Comparison of ENCODE assay signal across 12 cellular contexts in genomic region chrX:135420831-135421230, GRCh38. TPM values are rescaled to one million over a fixed set of nuclear protein-coding genes. Genes with fewer than 3 reads are reported as not detected.
DNase-seq lines count a peak whose midpoint lies in the region; ATAC-seq, FAIRE-seq and TF ChIP-seq lines count a peak whose summit lies in the region.
"Had no signal": no experiment of that assay in that cellular context is flagged by ENCODE, and none has a peak within 500 bp of the region (broad histone marks: within the 10 kb centered on the region; RNA-seq: fewer than 3 reads in every experiment).

No MANE protein-coding gene starts in this region.

- no peak overlapping the region for H2AFZ ChIP-seq in HCT116 (ENCODE audit: low read depth, low read length, poor library complexity, severe bottlenecking)
- peak overlapping the region; percentile 88 for H2AFZ ChIP-seq in K562 (ENCODE audit: low read depth, low read length)
- no peak overlapping the region for H2AFZ ChIP-seq in OCI-LY7 (ENCODE audit: low read length)

- H3K9me2 ChIP-seq in HCT116 (ENCODE audit: insufficient read depth) (no peaks in the 10 kb centered on the region), OCI-LY7 (ENCODE audit: insufficient read depth, low read length) (no peaks in the 10 kb centered on the region)

- no peak overlapping the region for H3K27ac ChIP-seq in HCT116 (ENCODE audit: low read depth, low read length)
- no peak overlapping the region for H3K27ac ChIP-seq in K562 (ENCODE audit: extremely low read depth, low read depth, low read length)
- H3K27ac ChIP-seq in OCI-LY7 (ENCODE audit: low read depth, low read length, poor library complexity, severe bottlenecking): no peak overlapping the region

- no peaks in the 10 kb centered on the region for H3K9me3 Mint-ChIP-seq in T-helper 2 cell treated with Interferon-gamma antibody and Interleukin-4, amounts not matched to agents 5 μg/mL and 100 μg/mL, for 36 hours
- peaks cover 8% of the 10 kb centered on the region for H3K9me3 Mint-ChIP-seq in neural crest cell

- no peak for TF ChIP-seq POLR2A in HCT116 (IDR thresholded peaks at IDR 0.05; ENCODE audit: borderline replicate concordance, extremely low read depth, insufficient read depth, insufficient read length)
- TF ChIP-seq POLR2A in K562 (conservative IDR thresholded peaks at IDR 0.05): no peak

- intact Hi-C loops in HCT116 (cut with micrococcal nuclease): no loop called here
- intact Hi-C loops in K562 (cut with micrococcal nuclease): loop anchor here (5.0 kb wide), 1 partner anchor 234 kb away; no protein-coding TSS in a partner anchor
- intact Hi-C loops in OCI-LY7 (cut with micrococcal nuclease; ENCODE audit: unreplicated experiment): no loop called here

- H3K79me2 ChIP-seq in HCT116 (ENCODE audit: insufficient read depth, low read length) (no peaks in the 10 kb centered on the region), K562 (ENCODE audit: control insufficient read depth, insufficient read depth, low read length) (no peaks in the 10 kb centered on the region), OCI-LY7 (ENCODE audit: insufficient read depth, low read depth, low read length) (no peaks in the 10 kb centered on the region)

- TF ChIP-seq RAD21 in HCT116 (IDR thresholded peaks at IDR 0.05; ENCODE audit: low read depth) (no peak), K562 (CRISPR knock-in tag; conservative IDR thresholded peaks at IDR 0.05 in 1 of 2, IDR thresholded peaks at IDR 0.05 in 1 of 2) (no peak)

- no peaks in the 10 kb centered on the region for H3K36me3 Mint-ChIP-seq in T-helper 2 cell treated with Interferon-gamma antibody and Interleukin-4, amounts not matched to agents 5 μg/mL and 100 μg/mL, for 36 hours (ENCODE audit: low read depth)
- peaks cover 2% of the 10 kb centered on the region for H3K36me3 Mint-ChIP-seq in neural crest cell (ENCODE audit: low read depth)

- TF ChIP-seq CTCF in HCT116 (IDR thresholded peaks at IDR 0.05 in 2 of 3, conservative IDR thresholded peaks at IDR 0.05 in 1 of 3; ENCODE audit: borderline replicate concordance in 1 of 3, insufficient read depth in 1 of 3, low read depth in 2 of 3, low read length in 2 of 3) (no peak), K562 (IDR thresholded peaks at IDR 0.05 in 2 of 3, conservative IDR thresholded peaks at IDR 0.05 in 1 of 3; ENCODE audit: insufficient read depth in 2 of 3, low read depth in 1 of 3, low read length in 3 of 3) (no peak), neural crest cell (conservative IDR thresholded peaks at IDR 0.05) (no peak), OCI-LY7 (conservative IDR thresholded peaks at IDR 0.05; ENCODE audit: low read length) (no peak)

- no peak overlapping the region for H3K9ac ChIP-seq in HCT116 (ENCODE audit: low read length)
- H3K9ac ChIP-seq in K562 (ENCODE audit: insufficient read depth in 1 of 2, low read depth in 2 of 2, low read length in 2 of 2): no peak overlapping the region

- H3K27ac Mint-ChIP-seq in T-helper 2 cell treated with Interferon-gamma antibody and Interleukin-4, amounts not matched to agents 5 μg/mL and 100 μg/mL, for 36 hours: no peak overlapping the region
- H3K27ac Mint-ChIP-seq in neural crest cell (ENCODE audit: unreplicated experiment): no peak overlapping the region

- TF ChIP-seq EP300 in K562 (IDR thresholded peaks at IDR 0.05; ENCODE audit: low read length): no peak

- POLR2A ChIA-PET in HCT116 (lab: Charles Lee): no interaction called here
- POLR2A ChIA-PET in K562 (lab: Yijun Ruan, JAX): no interaction called here
- POLR2A ChIA-PET in OCI-LY7 (lab: Charles Lee): no interaction called here
- POLR2A ChIA-PET in HEK293T (lab: Yijun Ruan, JAX): no interaction called here

- no peaks in the 10 kb centered on the region for H3K36me3 ChIP-seq in HCT116 (ENCODE audit: control insufficient read depth in 1 of 2, insufficient read depth in 2 of 2, low read length in 2 of 2)
- no peaks in the 10 kb centered on the region for H3K36me3 ChIP-seq in K562 (ENCODE audit: control insufficient read depth, insufficient read depth, low read length)
- H3K36me3 ChIP-seq in OCI-LY7 (ENCODE audit: insufficient read depth, low read length): no peaks in the 10 kb centered on the region

- no peaks in the 10 kb centered on the region for H3K9me1 ChIP-seq in K562 (ENCODE audit: control insufficient read depth, insufficient read depth, low read length)

- DNase-seq in T-helper 2 cell treated with Interferon-gamma antibody and Interleukin-4, amounts not matched to agents 5 μg/mL and 100 μg/mL, for 36 hours (ENCODE audit: low spot score): no peak
- DNase-seq in T-helper 2 cell (no peak), HCT116 (ENCODE audit: low read depth, low spot score) (no peak), K562 (ENCODE audit: extremely low read depth in 1 of 4, low spot score in 3 of 4) (no peak), neural crest cell (ENCODE audit: low read depth, low spot score) (no peak), OCI-LY7 (ENCODE audit: low spot score) (no peak), HEK293T (ENCODE audit: extremely low spot score) (no peak), hippocampal formation (lab: John Stamatoyannopoulos, UW) (no peak)
- DNase-seq: GOT3 had no signal

- no peaks in the 10 kb centered on the region for H3K27me3 ChIP-seq in HCT116 (ENCODE audit: insufficient read depth, low read length)
- peaks cover 0 to 6% of the 10 kb centered on the region in 2 experiments; a peak in 2 of 5 replicates for H3K27me3 ChIP-seq in K562 (ENCODE audit: control insufficient read depth in 2 of 2, insufficient read depth in 2 of 2, low read length in 2 of 2)
- H3K27me3 ChIP-seq: body of pancreas had no signal

- FAIRE-seq in K562 (lab: Jason Lieb, UNC): no peak
- FAIRE-seq: TTC549 had no signal

- H4K20me1 ChIP-seq in HCT116 (ENCODE audit: insufficient read depth) (no peaks in the 10 kb centered on the region), K562 (replicated peaks; ENCODE audit: control insufficient read depth, insufficient read depth, low read length) (no peaks in the 10 kb centered on the region), OCI-LY7 (ENCODE audit: insufficient read depth, low read length) (no peaks in the 10 kb centered on the region)

- RAD21 ChIA-PET in HCT116 (lab: Charles Lee; ENCODE audit: low non-redundant PET in 1 of 2, low total read pairs in 2 of 2, uncharacterized antibody in 2 of 2, unreplicated experiment in 2 of 2): no interaction called here

- H3K9me3 ChIP-seq in HCT116 (ENCODE audit: control insufficient read depth in 1 of 2, insufficient read depth in 1 of 2, low read depth in 1 of 2, low read length in 2 of 2): no peaks in the 10 kb centered on the region
- no peaks in the 10 kb centered on the region for H3K9me3 ChIP-seq in K562 (replicated peaks; ENCODE audit: control insufficient read depth, insufficient read depth, low read depth, low read length)
- no peaks in the 10 kb centered on the region for H3K9me3 ChIP-seq in OCI-LY7 (ENCODE audit: low read length)
- H3K9me3 ChIP-seq: body of pancreas had no signal

- 58% methylated on average over 11 of the region's 12 CpGs for WGBS in K562 (ENCODE audit: insufficient coverage, low coverage, missing lambda C conversion rate)

- BruUV-seq in HCT116 (replicated peaks; lab: Mats Ljungman, UMichigan): no TSS peak
- BruUV-seq in K562 (replicated peaks; lab: Mats Ljungman, UMichigan): no TSS peak
- BruUV-seq in OCI-LY7 (replicated peaks; lab: Mats Ljungman, UMichigan): no TSS peak

- no peak for ATAC-seq in HCT116
- no peak for ATAC-seq in K562

- H3K4me2 ChIP-seq in HCT116 (ENCODE audit: low read length): peak overlapping the region; percentile 68
- H3K4me2 ChIP-seq in K562 (ENCODE audit: insufficient read depth, low read length): no peak overlapping the region; the same call in 1 of the 2 replicates
- no peak overlapping the region for H3K4me2 ChIP-seq in OCI-LY7 (ENCODE audit: low read length)

- in situ Hi-C loops in K562 (cut with MboI): no loop called here

- H3K4me3 ChIP-seq in HCT116 (replicated peaks in 1 of 2; ENCODE audit: low read depth in 1 of 2, low read length in 2 of 2): no peak overlapping the region
- no peak overlapping the region for H3K4me3 ChIP-seq in K562
- H3K4me3 ChIP-seq in OCI-LY7 (ENCODE audit: low read depth, low read length, poor library complexity, severe bottlenecking): no peak overlapping the region
- H3K4me3 ChIP-seq: body of pancreas, lung had no signal

- CTCF ChIA-PET in HCT116 (lab: Charles Lee): no interaction called here
- CTCF ChIA-PET in K562 (lab: Yijun Ruan, JAX; ENCODE audit: low intra/inter-chr PET ratio): no interaction called here
- CTCF ChIA-PET in OCI-LY7 (lab: Charles Lee; ENCODE audit: unreplicated experiment): no interaction called here
- CTCF ChIA-PET in HEK293T (lab: Yijun Ruan, JAX): no interaction called here

- H3K4me1 Mint-ChIP-seq in T-helper 2 cell treated with Interferon-gamma antibody and Interleukin-4, amounts not matched to agents 5 μg/mL and 100 μg/mL, for 36 hours (ENCODE audit: low read depth): peaks cover 3% of the 10 kb centered on the region
- peaks cover 4% of the 10 kb centered on the region for H3K4me1 Mint-ChIP-seq in neural crest cell

- H3K4me3 Mint-ChIP-seq in T-helper 2 cell treated with Interferon-gamma antibody and Interleukin-4, amounts not matched to agents 5 μg/mL and 100 μg/mL, for 36 hours: peak overlapping the region; percentile 69
- peak overlapping the region; percentile 76 for H3K4me3 Mint-ChIP-seq in neural crest cell

- H3K4me1 ChIP-seq in HCT116 (ENCODE audit: control insufficient read depth in 1 of 2, insufficient read depth in 2 of 2, low read length in 2 of 2): peaks cover 4 to 13% of the 10 kb centered on the region in 2 experiments; a peak in 3 of 4 replicates
- peaks cover 6 to 9% of the 10 kb centered on the region in 2 experiments; a peak in 4 of 5 replicates for H3K4me1 ChIP-seq in K562 (replicated peaks in 1 of 2; ENCODE audit: control insufficient read depth in 2 of 2, insufficient read depth in 2 of 2, low read length in 2 of 2)
- no peaks in the 10 kb centered on the region for H3K4me1 ChIP-seq in OCI-LY7 (ENCODE audit: insufficient read depth, low read length, poor library complexity, severe bottlenecking)

- H3K27me3 Mint-ChIP-seq in T-helper 2 cell treated with Interferon-gamma antibody and Interleukin-4, amounts not matched to agents 5 μg/mL and 100 μg/mL, for 36 hours (ENCODE audit: low read depth): peaks cover 26% of the 10 kb centered on the region
- H3K27me3 Mint-ChIP-seq in neural crest cell (ENCODE audit: low read depth): no peaks in the 10 kb centered on the region

RNA-seq across cellular contexts. Expression of gene SMIM10L2A, which starts 0.9 kb away (rescaled TPM):
- 1.5 TPM for total RNA-seq in HCT116 (2021; ENCODE audit: unreplicated experiment)
- 0.77 and 0.81 TPM in 2 replicates for polyA plus RNA-seq in HCT116 (2012)
- 0.12 and 0.25 TPM in 2 replicates for total RNA-seq in K562 (2011; cell fraction: chromatin; rRNA removed; ENCODE audit: low replicate concordance)
- total RNA-seq in K562 (2011; cell fraction: nucleolus; rRNA removed): 0.13 and 0.17 TPM in 2 replicates
- total RNA-seq in K562 (2011; cell fraction: nucleoplasm; rRNA removed): 0.08 and 0.15 TPM in 2 replicates
- total RNA-seq in K562 (2014; rRNA removed): 0.04 and 0.09 TPM in 2 replicates
- 0.04 TPM in 1 of 2 replicates, not detected in the other for total RNA-seq in K562 (2014; rRNA removed; fragmentation: Illumina TruSeq; extraction: Trizol)
- 0.11 and 0.14 TPM in 2 replicates for total RNA-seq in K562 (2015; rRNA removed; fragmentation: Illumina TruSeq; extraction: Trizol)
- total RNA-seq in K562 (2021): 0.13 and 0.18 TPM in 2 replicates
- polyA plus RNA-seq in K562 (2011; rRNA removed): 0.03 and 0.05 TPM in 2 replicates
- 0.06 and 0.09 TPM in 2 replicates for polyA plus RNA-seq in K562 (2011; cell fraction: cytosol; rRNA removed)
- polyA plus RNA-seq in K562 (2011; cell fraction: nucleus; rRNA removed): 0.14 TPM in 2 replicates
- 0.20 and 0.28 TPM in 2 replicates for polyA plus RNA-seq in K562 (2012)
- 0.04 and 0.10 TPM in 2 replicates for polyA plus RNA-seq in K562 (2014; fragmentation: Illumina TruSeq; extraction: Trizol)
- not detected for polyA plus RNA-seq in K562 (2014; fragmentation: Nextera tagmentation; extraction: Ambion mirVana)
- 0.07 TPM in 2 replicates for polyA plus RNA-seq in K562 (2014; rRNA removed)
- polyA minus RNA-seq in K562 (2011; rRNA and poly(A)+ RNA removed): not detected in 2 replicates
- not detected in 2 replicates for polyA minus RNA-seq in K562 (2011; cell fraction: cytosol; rRNA and poly(A)+ RNA removed)
- 0.27 and 0.33 TPM in 2 replicates for polyA minus RNA-seq in K562 (2011; cell fraction: nucleus; rRNA and poly(A)+ RNA removed)
- total RNA-seq in neural crest cell: 3.5 and 3.8 TPM in 2 replicates
- not detected in 2 replicates for total RNA-seq in OCI-LY7 (2014; rRNA removed; shearing (Covaris generic))
- 0.13 and 0.19 TPM in 2 replicates for total RNA-seq in OCI-LY7 (2022)
